Comparison of ENCODE assay signal across 17 cellular contexts in genomic region chr19:32630338-32630737, GRCh38. TPM values are rescaled to one million over a fixed set of nuclear protein-coding genes. Genes with fewer than 3 reads are reported as not detected.
DNase-seq lines count a peak whose midpoint lies in the region; ATAC-seq and TF ChIP-seq lines count a peak whose summit lies in the region.
"Had no signal": no experiment of that assay in that cellular context is flagged by ENCODE, and none has a peak within 500 bp of the region (broad histone marks: within the 10 kb centered on the region; RNA-seq: fewer than 3 reads in every experiment).

No MANE protein-coding gene starts in this region.

- no peak overlapping the region for H3K4me2 ChIP-seq in PC-3 (ENCODE audit: low read length)
- H3K4me2 ChIP-seq: PC-9 had no signal

- H3K9me2 ChIP-seq in PC-3 (replicated peaks; ENCODE audit: low read length), result no peaks in the 10 kb centered on the region

- WGBS in endodermal cell (ENCODE audit: insufficient coverage in 1 of 2, insufficient read length in 1 of 2), 2 experiments, result 78 to 88% methylated on average over 9 to 14 of the region's 14 CpGs

- H3K9ac ChIP-seq in PC-3 (ENCODE audit: low read length) (no peak overlapping the region), endodermal cell (ENCODE audit: extremely low read depth, low read length, poor library complexity, severe bottlenecking) (no peak overlapping the region)

- peaks cover 7% of the 10 kb centered on the region for H3K4me1 Mint-ChIP-seq in endodermal cell
- H3K4me1 Mint-ChIP-seq: CD14-positive monocyte had no signal

- no peak for ATAC-seq in PC-3
- no peak for ATAC-seq in Right ventricle myocardium superior (ENCODE audit: poor library complexity)

- BruUV-seq in PC-3 (replicated peaks; lab: Mats Ljungman, UMichigan), result no TSS peak

- H2AFZ ChIP-seq in PC-3 (ENCODE audit: low read length), result no peak overlapping the region
- H2AFZ ChIP-seq: PC-9 had no signal

- intact Hi-C loops in PC-3 (cut with micrococcal nuclease) (no loop called here), dorsolateral prefrontal cortex (cut with DNase I) (no loop called here), Right ventricle myocardium superior (cut with DNase I) (no loop called here)

- no peak overlapping the region for H3K4me3 Mint-ChIP-seq in endodermal cell
- H3K4me3 Mint-ChIP-seq: CD14-positive monocyte had no signal

- H4K20me1 ChIP-seq in PC-3 (ENCODE audit: low read length), result no peaks in the 10 kb centered on the region

- H3F3A ChIP-seq in PC-3 (ENCODE audit: low read length, unreplicated experiment), result no peaks in the 10 kb centered on the region

- H3K9me3 ChIP-seq in PC-3 (ENCODE audit: low read length) (no peaks in the 10 kb centered on the region), endodermal cell (ENCODE audit: control insufficient read depth, low read length) (no peaks in the 10 kb centered on the region), MG63 (no peaks in the 10 kb centered on the region)
- H3K9me3 ChIP-seq: SJSA1 had no signal

- H3K36me3 ChIP-seq in GM06990 (ENCODE audit: control insufficient read depth, insufficient read depth, low read length), result peaks cover 14% of the 10 kb centered on the region
- H3K36me3 ChIP-seq in PC-3 (ENCODE audit: low read depth, low read length), result no peaks in the 10 kb centered on the region
- H3K36me3 ChIP-seq in endodermal cell (ENCODE audit: control insufficient read depth, insufficient read depth, low read length), result peaks cover 31% of the 10 kb centered on the region
- H3K36me3 ChIP-seq in MG63, result peaks cover 40% of the 10 kb centered on the region

- POLR2A ChIA-PET in PC-3 (lab: Charles Lee; ENCODE audit: unreplicated experiment), result no interaction called here

- peaks cover 2% of the 10 kb centered on the region for H3K27me3 Mint-ChIP-seq in endodermal cell (ENCODE audit: insufficient read depth)

- H3K27me3 ChIP-seq in GM06990 (replicated peaks; ENCODE audit: control insufficient read depth, insufficient read depth, low read length), result no peaks in the 10 kb centered on the region
- no peaks in the 10 kb centered on the region for H3K27me3 ChIP-seq in PC-3 (ENCODE audit: low read length)
- no peaks in the 10 kb centered on the region for H3K27me3 ChIP-seq in endodermal cell (ENCODE audit: control insufficient read depth, insufficient read depth, low read length, poor library complexity, severe bottlenecking)
- no peaks in the 10 kb centered on the region for H3K27me3 ChIP-seq in MG63
- H3K27me3 ChIP-seq in dorsolateral prefrontal cortex, result no peaks in the 10 kb centered on the region
- H3K27me3 ChIP-seq: SJSA1 had no signal

- no peak overlapping the region for H3K27ac Mint-ChIP-seq in endodermal cell

- TF ChIP-seq CTCF in GM06990 (IDR thresholded peaks at IDR 0.05; ENCODE audit: insufficient read depth, low read length, poor library complexity, severe bottlenecking) (peak; percentile 11), HFF-Myc (IDR thresholded peaks at IDR 0.05; ENCODE audit: low read depth, low read length, missing control alignments) (peak; percentile 10), PC-3 (conservative IDR thresholded peaks at IDR 0.05; ENCODE audit: low read depth, low read length) (0 out of 2 replicates have a peak, but pooled peaks have one; percentile 11), endodermal cell (conservative IDR thresholded peaks at IDR 0.05) (peak; percentile 37), dorsolateral prefrontal cortex (IDR thresholded peaks at IDR 0.05 in 54 of 56, conservative IDR thresholded peaks at IDR 0.05 in 2 of 56; ENCODE audit: low read depth in 1 of 56, partially characterized antibody in 56 of 56) (no peak)

- no peak for DNase-seq in GM06990 (ENCODE audit: extremely low read depth, insufficient read length)
- DNase-seq in HFF-Myc (ENCODE audit: extremely low read depth, low read depth), result no peak
- DNase-seq in PC-3, result no peak
- DNase-seq in endodermal cell, result peak; percentile 59
- no peak for DNase-seq in MG63
- no peak for DNase-seq in dorsolateral prefrontal cortex
- no peak for DNase-seq in Right ventricle myocardium superior
- DNase-seq: GDM1, NCI-H1417 treated with DMSO at 0.1 percent for 48 hours, NCI-H187 treated with DMSO at 0.1 percent for 48 hours, NCI-H226, NCI-H524 treated with DMSO at 0.1 percent for 48 hours, PC-9, SW 1271, T-helper 2 cell had no signal

- H3K27ac ChIP-seq in PC-3 (ENCODE audit: low read length), result no peak overlapping the region
- no peak overlapping the region for H3K27ac ChIP-seq in endodermal cell (ENCODE audit: low read depth, low read length)
- H3K27ac ChIP-seq in dorsolateral prefrontal cortex, result no peak overlapping the region
- H3K27ac ChIP-seq: PC-9, SJSA1 had no signal

- no peaks in the 10 kb centered on the region for H3K4me1 ChIP-seq in PC-3 (ENCODE audit: insufficient read depth, low read length)
- H3K4me1 ChIP-seq in endodermal cell (ENCODE audit: control insufficient read depth, insufficient read depth, low read length), result no peaks in the 10 kb centered on the region
- H3K4me1 ChIP-seq: SJSA1 had no signal

- H3K4me3 ChIP-seq in GM06990 (replicated peaks; ENCODE audit: low read depth, low read length) (no peak overlapping the region), HFF-Myc (replicated peaks; ENCODE audit: low read depth, low read length) (no peak overlapping the region), PC-3 (ENCODE audit: low read length) (no peak overlapping the region), endodermal cell (ENCODE audit: low read length) (no peak overlapping the region), MG63 (no peak overlapping the region), dorsolateral prefrontal cortex (no peak overlapping the region)
- H3K4me3 ChIP-seq: PC-9, SJSA1 had no signal

- CTCF ChIA-PET in PC-3 (lab: Charles Lee), result no interaction called here

- no peaks in the 10 kb centered on the region for H3K79me2 ChIP-seq in PC-3 (ENCODE audit: low read length)

- no peaks in the 10 kb centered on the region for H3K9me3 Mint-ChIP-seq in endodermal cell

- peaks cover 41% of the 10 kb centered on the region for H3K36me3 Mint-ChIP-seq in endodermal cell (ENCODE audit: low read depth)

RNA-seq across cellular contexts. Expression of gene ANKRD27, which starts 44.6 kb away (rescaled TPM):
- 14.3 and 17.0 TPM in 2 replicates for total RNA-seq in PC-3 (2014; rRNA removed)
- 10 to 100 TPM; 35.1 to 35.9 TPM for total RNA-seq in endodermal cell
- 22.0 TPM for polyA plus RNA-seq in endodermal cell (2013, experiment 1 of 2)
- 20.3 TPM for polyA plus RNA-seq in endodermal cell (2013, experiment 2 of 2)
- total RNA-seq in MG63 (2014; rRNA removed; shearing (Covaris generic); ENCODE audit: low replicate concordance), result 45.4 and 48.5 TPM in 2 replicates
- total RNA-seq in dorsolateral prefrontal cortex, result 10 to 100 TPM; 27.8 to 59.7 (median 42.6) TPM
- total RNA-seq in Right ventricle myocardium superior, result 22.6 TPM

RNA-seq across cellular contexts. Expression of gene RGS9BP, which starts 45.3 kb away (rescaled TPM):
- total RNA-seq in PC-3 (2014; rRNA removed) (1.3 and 1.6 TPM in 2 replicates), endodermal cell (not detected), dorsolateral prefrontal cortex (1 to 10 TPM in 109 of 120 experiments, under 1 TPM in 11; 0.36 to 4.8 (median 1.8) TPM), Right ventricle myocardium superior (14.3 TPM)
- polyA plus RNA-seq in endodermal cell (2013, experiment 1 of 2), result 0.11 TPM
- polyA plus RNA-seq in endodermal cell (2013, experiment 2 of 2), result 0.08 TPM
- 0.37 and 1.2 TPM in 2 replicates for total RNA-seq in MG63 (2014; rRNA removed; shearing (Covaris generic); ENCODE audit: low replicate concordance)
- polyA plus RNA-seq: CD14-positive monocyte had no signal

RNA-seq across cellular contexts. Expression of gene PDCD5, which starts 49.3 kb away (rescaled TPM):
- total RNA-seq in PC-3 (2014; rRNA removed), result 165 and 203 TPM in 2 replicates
- 100 to 1,000 TPM; 100 to 102 TPM for total RNA-seq in endodermal cell
- polyA plus RNA-seq in endodermal cell (2013, experiment 1 of 2), result 107 TPM
- 111 TPM for polyA plus RNA-seq in endodermal cell (2013, experiment 2 of 2)
- 245 and 384 TPM in 2 replicates for total RNA-seq in MG63 (2014; rRNA removed; shearing (Covaris generic); ENCODE audit: low replicate concordance)
- 100 to 1,000 TPM in 1 of 120 experiments, 10 to 100 TPM in 119; 34.0 to 109 (median 63.1) TPM for total RNA-seq in dorsolateral prefrontal cortex
- 137 TPM for total RNA-seq in Right ventricle myocardium superior

Comparison
In these comparisons a context has a peak if more than half of its experiments do, and no peak if none do; other contexts are left out.
1. CTCF ChIP-seq: peak in GM06990 (single experiment), HFF-Myc (single experiment), PC-3 (single experiment) and endodermal cell (single experiment); none in dorsolateral prefrontal cortex (0 of 56).